Comparison of ENCODE assay signal across 18 cellular contexts in the genomic region with DNA sequence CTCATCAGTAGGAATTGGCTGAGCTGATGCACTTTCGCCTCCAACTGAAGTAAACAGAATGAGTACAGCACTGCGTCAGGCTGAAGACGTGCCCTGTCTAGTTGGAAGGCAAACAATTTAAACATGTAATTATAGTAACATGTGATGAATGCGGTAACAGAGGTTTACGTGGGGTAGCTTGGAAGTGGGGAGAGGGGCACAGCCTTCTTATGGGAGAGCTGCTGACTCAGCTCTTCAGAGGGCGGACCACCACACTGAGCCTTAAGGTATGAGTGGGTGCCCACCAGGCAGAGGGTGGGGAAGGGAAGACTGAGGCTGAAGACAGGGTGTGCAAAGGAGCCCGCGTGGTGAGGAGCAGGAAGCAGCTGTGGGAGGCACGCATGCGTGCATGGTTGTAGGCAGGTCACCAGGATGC. TPM values are rescaled to one million over a fixed set of nuclear protein-coding genes. Genes with fewer than 3 reads are reported as not detected.
DNase-seq lines count a peak whose midpoint lies in the region; ATAC-seq and TF ChIP-seq lines count a peak whose summit lies in the region.
"Had no signal": no experiment of that assay in that cellular context is flagged by ENCODE, and none has a peak within 500 bp of the region (broad histone marks: within the 10 kb centered on the region; RNA-seq: fewer than 3 reads in every experiment).

No MANE protein-coding gene starts in this region.

- no peaks in the 10 kb centered on the region for H3K4me1 Mint-ChIP-seq in activated T-cell treated with anti-CD3 and anti-CD28 coated beads, Interleukin-2, amount 50 U/mL, for 72 hours (ENCODE audit: low read depth)
- H3K4me1 Mint-ChIP-seq: activated CD4-positive, alpha-beta T cell treated with anti-CD3 and anti-CD28 coated beads, Interleukin-2, amount 10 ng/mL, durations not matched to agents 7 days and 5 days had no signal

- H3K9me3 Mint-ChIP-seq in activated T-cell treated with anti-CD3 and anti-CD28 coated beads, Interleukin-2, amount 50 U/mL, for 72 hours = no peaks in the 10 kb centered on the region
- H3K9me3 Mint-ChIP-seq: activated CD4-positive, alpha-beta T cell treated with anti-CD3 and anti-CD28 coated beads, Interleukin-2, amount 10 ng/mL, durations not matched to agents 7 days and 5 days had no signal

- no peak overlapping the region for H3K4me3 Mint-ChIP-seq in activated T-cell treated with anti-CD3 and anti-CD28 coated beads, Interleukin-2, amount 50 U/mL, for 72 hours
- H3K4me3 Mint-ChIP-seq: activated CD4-positive, alpha-beta T cell treated with anti-CD3 and anti-CD28 coated beads, Interleukin-2, amount 10 ng/mL, durations not matched to agents 7 days and 5 days; activated naive CD8-positive, alpha-beta T cell had no signal

- H3K79me2 ChIP-seq in OCI-LY7 (ENCODE audit: insufficient read depth, low read depth, low read length) = no peaks in the 10 kb centered on the region

- 75% methylated on average over 10 of the region's 10 CpGs for WGBS in right cardiac atrium
- WGBS in urinary bladder = 52% methylated on average over 10 of the region's 10 CpGs

- CTCF ChIA-PET in OCI-LY7 (lab: Charles Lee; ENCODE audit: unreplicated experiment) = interaction anchor here (1.7 kb wide), 1 partner anchor 28 kb away, joined by 3 read pairs; no protein-coding TSS in a partner anchor

- peaks cover 3% of the 10 kb centered on the region for H3K27me3 Mint-ChIP-seq in activated T-cell treated with anti-CD3 and anti-CD28 coated beads, Interleukin-2, amount 50 U/mL, for 72 hours (ENCODE audit: low read depth)

- peak overlapping the region; percentile 53; the same call in 1 of the 2 replicates for H3K4me2 ChIP-seq in OCI-LY7 (ENCODE audit: low read length)

- H3K27ac Mint-ChIP-seq in activated T-cell treated with anti-CD3 and anti-CD28 coated beads, Interleukin-2, amount 50 U/mL, for 72 hours = no peak overlapping the region
- H3K27ac Mint-ChIP-seq: activated CD4-positive, alpha-beta T cell treated with anti-CD3 and anti-CD28 coated beads, Interleukin-2, amount 10 ng/mL, durations not matched to agents 7 days and 5 days; activated naive CD8-positive, alpha-beta T cell had no signal

- H3K9me2 ChIP-seq in OCI-LY7 (ENCODE audit: insufficient read depth, low read length) = no peaks in the 10 kb centered on the region

- H3K4me3 ChIP-seq in right cardiac atrium (ENCODE audit: low read length) = no peak overlapping the region
- no peak overlapping the region for H3K4me3 ChIP-seq in OCI-LY7 (ENCODE audit: low read depth, low read length, poor library complexity, severe bottlenecking)
- no peak overlapping the region for H3K4me3 ChIP-seq in left ventricle myocardium inferior
- H3K4me3 ChIP-seq in urinary bladder (ENCODE audit: low read depth, low read length) = no peak overlapping the region
- H3K4me3 ChIP-seq: breast epithelium had no signal

- H3K36me3 ChIP-seq in OCI-LY7 (ENCODE audit: insufficient read depth, low read length) (no peaks in the 10 kb centered on the region), left ventricle myocardium inferior (no peaks in the 10 kb centered on the region), urinary bladder (ENCODE audit: insufficient read depth) (no peaks in the 10 kb centered on the region)
- H3K36me3 ChIP-seq: breast epithelium had no signal

- POLR2A ChIA-PET in OCI-LY7 (lab: Charles Lee) = interaction anchor here (1.3 to 1.8 kb wide), 2 partner anchors 29 to 34 kb away, joined by 5 to 6 read pairs; no protein-coding TSS in a partner anchor

- H4K20me1 ChIP-seq in OCI-LY7 (ENCODE audit: insufficient read depth, low read length) = no peaks in the 10 kb centered on the region

- BruUV-seq in OCI-LY7 (replicated peaks; lab: Mats Ljungman, UMichigan) = no TSS peak

- DNase-seq in Right ventricle myocardium inferior (ENCODE audit: missing footprints) (no peak), right cardiac atrium (no peak), OCI-LY7 (ENCODE audit: low spot score) (no peak), left ventricle myocardium inferior (no peak), hippocampal formation (lab: John Stamatoyannopoulos, UW) (no peak), epidermal melanocyte (ENCODE audit: insufficient read length, low spot score) (no peak)
- DNase-seq in activated T-cell treated with anti-CD3 and anti-CD28 coated beads, Interleukin-2, amount 50 U/mL, for 72 hours = no peak
- DNase-seq: activated CD4-positive, alpha-beta T cell treated with anti-CD3 and anti-CD28 coated beads, Interleukin-2, amount 10 ng/mL, durations not matched to agents 7 days and 5 days; activated T-cell treated with anti-CD3 and anti-CD28 coated beads, Interleukin-2, amount 50 U/mL, for 1 hour; H7; NCI-H1092; NCI-H446 treated with DMSO at 0.1 percent for 48 hours; stimulated activated CD4-positive, alpha-beta T cell treated with anti-CD3 and anti-CD28 coated beads, Interleukin-2, amount 100 ng/mL, for 24 hours had no signal

- H3K4me1 ChIP-seq in right cardiac atrium (ENCODE audit: control insufficient read depth, insufficient read depth, low read length) (no peaks in the 10 kb centered on the region), OCI-LY7 (ENCODE audit: insufficient read depth, low read length, poor library complexity, severe bottlenecking) (peaks cover 40% of the 10 kb centered on the region), left ventricle myocardium inferior (peaks cover 26% of the 10 kb centered on the region), urinary bladder (ENCODE audit: insufficient read depth) (no peaks in the 10 kb centered on the region)
- H3K4me1 ChIP-seq: breast epithelium had no signal

- H2AFZ ChIP-seq in OCI-LY7 (ENCODE audit: low read length) = no peak overlapping the region

- H3K27ac ChIP-seq in right cardiac atrium (ENCODE audit: low read length) (no peak overlapping the region), OCI-LY7 (ENCODE audit: low read depth, low read length, poor library complexity, severe bottlenecking) (no peak overlapping the region), left ventricle myocardium inferior (replicated peaks) (peak overlapping the region; percentile 52), urinary bladder (ENCODE audit: low read depth) (peak overlapping the region; percentile 42)
- H3K27ac ChIP-seq: breast epithelium had no signal

- H3K9me3 ChIP-seq in right cardiac atrium (ENCODE audit: control insufficient read depth, low read length) = no peaks in the 10 kb centered on the region
- no peaks in the 10 kb centered on the region for H3K9me3 ChIP-seq in OCI-LY7 (ENCODE audit: low read length)
- no peaks in the 10 kb centered on the region for H3K9me3 ChIP-seq in left ventricle myocardium inferior (replicated peaks)
- H3K9me3 ChIP-seq: breast epithelium had no signal

- no peaks in the 10 kb centered on the region for H3K36me3 Mint-ChIP-seq in activated T-cell treated with anti-CD3 and anti-CD28 coated beads, Interleukin-2, amount 50 U/mL, for 72 hours (ENCODE audit: insufficient read depth in 2 of 2)

- ATAC-seq in Right ventricle myocardium inferior (peak; percentile 37), right cardiac atrium (no peak)
- no peak for ATAC-seq in activated T-cell treated with anti-CD3 and anti-CD28 coated beads, Interleukin-2, amount 50 U/mL, for 72 hours (replicated peaks in 1 of 2)
- ATAC-seq: sciatic nerve had no signal

- TF ChIP-seq CTCF in OCI-LY7 (conservative IDR thresholded peaks at IDR 0.05; ENCODE audit: low read length) = no peak
- TF ChIP-seq CTCF in left ventricle myocardium inferior (IDR thresholded peaks at IDR 0.05; ENCODE audit: borderline replicate concordance) = no peak

- no peaks in the 10 kb centered on the region for H3K27me3 ChIP-seq in right cardiac atrium (ENCODE audit: control insufficient read depth, insufficient read depth)
- H3K27me3 ChIP-seq in left ventricle myocardium inferior (ENCODE audit: low read depth) = no peaks in the 10 kb centered on the region
- H3K27me3 ChIP-seq: breast epithelium had no signal

- intact Hi-C loops in Right ventricle myocardium inferior (cut with DNase I) (no loop called here), right cardiac atrium (cut with DNase I) (loop anchor here in 1 of 4 donors (5.0 kb wide), 1 partner anchor 105 kb away; no protein-coding TSS in a partner anchor), OCI-LY7 (cut with micrococcal nuclease; ENCODE audit: unreplicated experiment) (no loop called here), left ventricle myocardium inferior (cut with micrococcal nuclease) (no loop called here)

RNA-seq across cellular contexts. Expression of a gene that starts 6.2 kb away (rescaled TPM):
- total RNA-seq in Right ventricle myocardium inferior (27.9 TPM), right cardiac atrium (10 to 100 TPM in 3 of 4 donors, 1 to 10 TPM in 1; 9.5 to 13.3 (median 10.9) TPM), OCI-LY7 (2022) (2.5 and 3.4 TPM in 2 replicates), left ventricle myocardium inferior (29.7 TPM), urinary bladder (8.3 TPM)
- polyA plus RNA-seq in right cardiac atrium (7.4 TPM), urinary bladder (8.5 TPM)
- total RNA-seq in OCI-LY7 (2014; rRNA removed; shearing (Covaris generic)) = 0.73 and 0.98 TPM in 2 replicates
- total RNA-seq in activated T-cell treated with anti-CD3 and anti-CD28 coated beads, Interleukin-2, amount 50 U/mL, for 72 hours = under 1 TPM; 0.84 to 0.95 TPM

RNA-seq across cellular contexts. Expression of a gene that starts 10.4 kb away (rescaled TPM):
- total RNA-seq in Right ventricle myocardium inferior (0.35 TPM), right cardiac atrium (under 1 TPM; 0.08 to 0.18 (median 0.10) TPM), OCI-LY7 (2022) (2.7 and 4.0 TPM in 2 replicates), left ventricle myocardium inferior (0.27 TPM), urinary bladder (0.42 TPM)
- polyA plus RNA-seq in right cardiac atrium (0.07 TPM), urinary bladder (0.44 TPM)
- 1.4 and 1.7 TPM in 2 replicates for total RNA-seq in OCI-LY7 (2014; rRNA removed; shearing (Covaris generic))
- total RNA-seq in activated T-cell treated with anti-CD3 and anti-CD28 coated beads, Interleukin-2, amount 50 U/mL, for 72 hours = under 1 TPM; 0.60 to 0.65 TPM
- total RNA-seq: A172 had no signal

Comparison
In these comparisons a context has a peak if more than half of its experiments do, and no peak if none do; other contexts are left out.
1. H3K27ac ChIP-seq: peak in left ventricle myocardium inferior (single experiment) and urinary bladder (single experiment); none in right cardiac atrium (single experiment) and OCI-LY7 (single experiment).